21 cellular contexts compared by ENCODE assay signal in the genomic region with DNA sequence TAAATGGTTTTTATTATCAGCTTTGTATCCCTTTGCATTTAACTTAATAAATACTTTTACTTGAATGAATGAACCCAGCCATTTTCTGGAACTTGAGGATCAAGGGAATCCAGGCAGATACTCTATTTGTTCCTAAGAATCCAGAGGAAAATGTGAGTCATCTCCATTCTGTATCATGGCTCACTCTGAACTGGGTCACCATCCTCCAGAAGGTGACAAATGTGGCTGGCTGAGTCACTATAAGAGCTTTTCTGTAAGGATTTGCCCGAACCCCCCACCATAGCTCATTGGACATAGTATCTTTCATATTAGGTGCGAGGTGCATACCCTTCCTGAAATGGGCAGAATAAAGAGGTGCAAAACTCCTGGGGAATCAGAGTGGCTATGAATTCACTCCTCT. TPM values are rescaled to one million over a fixed set of nuclear protein-coding genes. Genes with fewer than 3 reads are reported as not detected.
A peak's percentile ranks its signal among the peaks of the same experiment; 100 is the strongest.
DNase-seq lines count a peak whose midpoint lies in the region; ATAC-seq, FAIRE-seq and TF ChIP-seq lines count a peak whose summit lies in the region.
"Had no signal": no experiment of that assay in that cellular context is flagged by ENCODE, and none has a peak within 500 bp of the region (broad histone marks: within the 10 kb centered on the region; RNA-seq: fewer than 3 reads in every experiment).

No MANE protein-coding gene starts in this region.

- CTCF ChIA-PET in activated naive CD4-positive, alpha-beta T cell treated with anti-CD3 and anti-CD28 coated beads, Interleukin-2, amount 10 ng/mL, durations not matched to agents 7 days and 5 days (lab: Charles Lee) = no interaction called here

- no peaks in the 10 kb centered on the region for H3K4me1 Mint-ChIP-seq in activated naive CD4-positive, alpha-beta T cell treated with anti-CD3 and anti-CD28 coated beads, Interleukin-2, amount 10 ng/mL, durations not matched to agents 7 days and 5 days
- H3K4me1 Mint-ChIP-seq: CD4-positive, CD25-positive, alpha-beta regulatory T cell; stimulated activated effector memory CD8-positive, alpha-beta T cell treated with anti-CD3 and anti-CD28 coated beads, Interleukin-12 subunit alpha, Interleukin-12 subunit beta, amount 100 ng/mL, for 72 hours had no signal

- peaks cover 19% of the 10 kb centered on the region for H3K4me1 ChIP-seq in foreskin keratinocyte
- H3K4me1 ChIP-seq: tibial nerve had no signal

- H3K27me3 Mint-ChIP-seq in activated naive CD4-positive, alpha-beta T cell treated with anti-CD3 and anti-CD28 coated beads, Interleukin-2, amount 10 ng/mL, durations not matched to agents 7 days and 5 days = peaks cover 7% of the 10 kb centered on the region

- peak; percentile 22 for DNase-seq in DMS53 (lab: John Stamatoyannopoulos, UW)
- no peak for DNase-seq in DMS53 treated with DMSO at 0.1 percent for 48 hours (lab: John Stamatoyannopoulos, UW; ENCODE audit: unreplicated experiment)
- peak; percentile 48 for DNase-seq in amniotic epithelial cell (ENCODE audit: low read depth)
- peak in 1 of 2 donors; percentile 35 for DNase-seq in foreskin keratinocyte
- DNase-seq in SKM-1 (lab: John Stamatoyannopoulos, UW; ENCODE audit: unreplicated experiment) = no peak
- no peak for DNase-seq in cerebellar cortex (ENCODE audit: low spot score)
- DNase-seq in urothelium cell line (ENCODE audit: low spot score) = no peak
- no peak for DNase-seq in activated naive CD4-positive, alpha-beta T cell treated with anti-CD3 and anti-CD28 coated beads, Interleukin-2, amount 10 ng/mL, durations not matched to agents 7 days and 5 days
- DNase-seq: amygdala; CD4-positive, CD25-positive, alpha-beta regulatory T cell; cortex of kidney; DND-41; NCI-H1105; ovary; T-helper 2 cell had no signal

- no peaks in the 10 kb centered on the region for H3K36me3 Mint-ChIP-seq in activated naive CD4-positive, alpha-beta T cell treated with anti-CD3 and anti-CD28 coated beads, Interleukin-2, amount 10 ng/mL, durations not matched to agents 7 days and 5 days
- H3K36me3 Mint-ChIP-seq: CD4-positive, CD25-positive, alpha-beta regulatory T cell; stimulated activated effector memory CD8-positive, alpha-beta T cell treated with anti-CD3 and anti-CD28 coated beads, Interleukin-12 subunit alpha, Interleukin-12 subunit beta, amount 100 ng/mL, for 72 hours had no signal

- no peak overlapping the region for H3K4me3 Mint-ChIP-seq in activated naive CD4-positive, alpha-beta T cell treated with anti-CD3 and anti-CD28 coated beads, Interleukin-2, amount 10 ng/mL, durations not matched to agents 7 days and 5 days
- H3K4me3 Mint-ChIP-seq: CD4-positive, CD25-positive, alpha-beta regulatory T cell; stimulated activated effector memory CD8-positive, alpha-beta T cell treated with anti-CD3 and anti-CD28 coated beads, Interleukin-12 subunit alpha, Interleukin-12 subunit beta, amount 100 ng/mL, for 72 hours had no signal

- ATAC-seq in foreskin keratinocyte = peak; percentile 64
- ATAC-seq: stimulated activated effector memory CD8-positive, alpha-beta T cell treated with anti-CD3 and anti-CD28 coated beads, Interleukin-12 subunit alpha, Interleukin-12 subunit beta, amount 100 ng/mL, for 72 hours had no signal

- no peak for FAIRE-seq in urothelium cell line (lab: Jason Lieb, UNC)

- no peak for TF ChIP-seq CTCF in foreskin keratinocyte (conservative IDR thresholded peaks at IDR 0.05)

- no peaks in the 10 kb centered on the region for H3K9me3 Mint-ChIP-seq in activated naive CD4-positive, alpha-beta T cell treated with anti-CD3 and anti-CD28 coated beads, Interleukin-2, amount 10 ng/mL, durations not matched to agents 7 days and 5 days
- H3K9me3 Mint-ChIP-seq: stimulated activated effector memory CD8-positive, alpha-beta T cell treated with anti-CD3 and anti-CD28 coated beads, Interleukin-12 subunit alpha, Interleukin-12 subunit beta, amount 100 ng/mL, for 72 hours had no signal

- H3K27ac Mint-ChIP-seq in activated naive CD4-positive, alpha-beta T cell treated with anti-CD3 and anti-CD28 coated beads, Interleukin-2, amount 10 ng/mL, durations not matched to agents 7 days and 5 days = no peak overlapping the region
- H3K27ac Mint-ChIP-seq: CD4-positive, CD25-positive, alpha-beta regulatory T cell; stimulated activated effector memory CD8-positive, alpha-beta T cell treated with anti-CD3 and anti-CD28 coated beads, Interleukin-12 subunit alpha, Interleukin-12 subunit beta, amount 100 ng/mL, for 72 hours had no signal

- no peak overlapping the region for H3K27ac ChIP-seq in foreskin keratinocyte
- H3K27ac ChIP-seq: 22Rv1, KMS-11, ovary, tibial nerve had no signal

- no peaks in the 10 kb centered on the region for H3K27me3 ChIP-seq in foreskin keratinocyte
- H3K27me3 ChIP-seq: ovary had no signal

RNA-seq across cellular contexts. Expression of a gene that starts 25.8 kb away (rescaled TPM):
- total RNA-seq in foreskin keratinocyte = 0.07 and 0.11 TPM in 2 replicates
- 0.03 TPM in 2 replicates for polyA plus RNA-seq in foreskin keratinocyte
- total RNA-seq: activated CD8-positive, alpha-beta memory T cell treated with anti-CD3 and anti-CD28 coated beads for 36 hours; CD4-positive, CD25-positive, alpha-beta regulatory T cell; epithelial cell of proximal tubule had no signal
- polyA plus RNA-seq: CD4-positive, CD25-positive, alpha-beta regulatory T cell had no signal

Comparison
In these comparisons a context has a peak if more than half of its experiments do, and no peak if none do; other contexts are left out.
1. DNase-seq: peak in DMS53 (single experiment) and amniotic epithelial cell (single experiment); none in DMS53 treated with DMSO at 0.1 percent for 48 hours (single experiment), SKM-1 (single experiment), cerebellar cortex (single experiment), urothelium cell line (single experiment) and activated naive CD4-positive, alpha-beta T cell treated with anti-CD3 and anti-CD28 coated beads, Interleukin-2, amount 10 ng/mL, durations not matched to agents 7 days and 5 days (single experiment).